ENCODE assay signal across 8 cellular contexts in the genomic region with DNA sequence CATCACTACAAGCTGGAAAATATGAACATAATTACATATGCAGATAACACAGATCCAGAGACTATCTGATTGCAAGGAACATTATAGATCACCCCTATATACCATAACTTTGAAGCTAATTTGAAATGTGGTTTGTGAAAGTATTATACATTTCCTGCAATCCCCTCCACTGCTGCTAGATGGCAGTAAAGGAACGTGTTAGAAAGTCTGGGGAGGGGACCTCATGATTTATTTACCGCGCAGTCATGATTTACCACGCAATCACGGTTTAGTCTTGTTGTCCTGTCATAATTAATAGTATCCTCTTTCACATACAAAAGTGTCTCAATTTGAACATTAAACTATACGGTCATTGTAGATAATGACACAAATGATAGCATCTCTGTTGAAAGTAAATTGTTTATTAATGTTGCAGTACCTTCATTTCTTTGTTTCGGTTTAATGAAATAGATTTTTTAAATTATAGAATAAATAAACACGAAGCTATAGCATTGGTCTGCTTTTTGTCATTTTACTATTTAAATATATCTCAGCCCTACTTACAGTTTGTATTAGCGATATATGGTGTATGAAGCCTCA.
DNase-seq lines count a peak whose midpoint lies in the region; ATAC-seq and TF ChIP-seq lines count a peak whose summit lies in the region.

No MANE protein-coding gene starts in this region.

- H3K9me3 ChIP-seq in MM.1S (replicated peaks; ENCODE audit: insufficient read depth, low read length), result no peaks in the 10 kb centered on the region

- in situ Hi-C loops in brain microvascular endothelial cell (cut with HindIII; ENCODE audit: low pct_ligation_motif_present, low sequenced_read_pairs), result no loop called here

- H3K4me3 ChIP-seq in MM.1S (ENCODE audit: low read length), result peak overlapping the region; percentile 39
- H3K4me3 ChIP-seq in brain microvascular endothelial cell (ENCODE audit: low read depth, low read length), result peak overlapping the region; percentile 34

- no peaks in the 10 kb centered on the region for H3K9me2 ChIP-seq in MM.1S (replicated peaks; ENCODE audit: insufficient read depth, low read length)

- no peaks in the 10 kb centered on the region for H3F3A ChIP-seq in MM.1S (ENCODE audit: insufficient read depth, low read length)

- H3K27ac ChIP-seq in MM.1S (ENCODE audit: low read length) (no peak overlapping the region), brain microvascular endothelial cell (no peak overlapping the region)

- H3K4me1 ChIP-seq in MM.1S (ENCODE audit: low read length), result peaks cover 9% of the 10 kb centered on the region; the same call in 1 of the 2 replicates

- DNase-seq in CD1c-positive myeloid dendritic cell (ENCODE audit: extremely low spot score) (peak; percentile 77), MM.1S (peak; percentile 81), SW480 (ENCODE audit: low spot score) (peak; percentile 71), brain microvascular endothelial cell (peak; percentile 63), left kidney (ENCODE audit: low read depth, low spot score) (peak; percentile 80)
- DNase-seq in stimulated activated CD8-positive, alpha-beta memory T cell treated with anti-CD3 and anti-CD28 coated beads, Interleukin-4, amount 100 ng/mL, for 48 hours, result peak; percentile 72

- no peaks in the 10 kb centered on the region for H4K20me1 ChIP-seq in MM.1S (ENCODE audit: insufficient read depth, low read length)

- no peak overlapping the region for H3K9ac ChIP-seq in MM.1S (ENCODE audit: low read length)

- no peaks in the 10 kb centered on the region for H3K36me3 ChIP-seq in MM.1S (replicated peaks; ENCODE audit: insufficient read depth, low read length)
- H3K36me3 ChIP-seq in brain microvascular endothelial cell (replicated peaks), result no peaks in the 10 kb centered on the region

- no peaks in the 10 kb centered on the region; the same call in 1 of the 2 replicates for H3K27me3 ChIP-seq in MM.1S (replicated peaks; ENCODE audit: insufficient read depth, low read length)
- H3K27me3 ChIP-seq in brain microvascular endothelial cell (replicated peaks), result no peaks in the 10 kb centered on the region

- ATAC-seq in GM18520 (IDR thresholded peaks at IDR 0.05; ENCODE audit: unreplicated experiment) (peak; percentile 38), HG02642 (IDR thresholded peaks at IDR 0.05; ENCODE audit: poor library complexity, unreplicated experiment) (no peak)

- no peaks in the 10 kb centered on the region for H3K79me2 ChIP-seq in MM.1S (ENCODE audit: low read length)

- H2AFZ ChIP-seq in MM.1S (ENCODE audit: low read length), result peak overlapping the region; percentile 11; the same call in 1 of the 2 replicates

- TF ChIP-seq CTCF in MM.1S (IDR thresholded peaks at IDR 0.05; ENCODE audit: low read length), result peak; percentile 96
- peak; percentile 83 for TF ChIP-seq CTCF in brain microvascular endothelial cell (IDR thresholded peaks at IDR 0.05; ENCODE audit: low read depth, low read length, missing control alignments)

- peak overlapping the region; percentile 52 for H3K4me2 ChIP-seq in MM.1S (ENCODE audit: low read depth, low read length)
